21 cellular contexts compared by ENCODE assay signal in the genomic region with DNA sequence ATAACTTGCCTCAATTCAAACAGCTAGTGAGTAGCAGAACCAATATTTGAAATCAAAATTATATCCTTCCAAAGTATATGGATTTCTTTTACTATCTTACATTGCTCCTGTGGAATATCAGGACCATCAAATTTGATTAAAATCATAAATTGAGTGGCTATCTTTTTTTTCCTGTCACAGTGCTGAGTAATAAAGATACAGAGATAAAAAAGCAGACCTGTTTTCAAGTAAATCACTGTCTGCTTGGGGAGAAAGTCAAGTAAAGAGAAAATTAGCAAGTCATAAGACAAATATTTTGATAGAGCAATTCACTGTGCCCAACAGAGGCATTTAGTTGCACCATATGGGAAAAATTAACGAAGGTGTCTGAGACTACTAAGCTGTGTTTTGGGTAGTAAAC.
"Had no signal": no experiment of that assay in that cellular context is flagged by ENCODE, and none has a peak within 500 bp of the region (broad histone marks: within the 10 kb centered on the region; RNA-seq: fewer than 3 reads in every experiment).

No MANE protein-coding gene starts in this region.

- ATAC-seq: foreskin keratinocyte, gastroesophageal sphincter, heart right ventricle, left cardiac atrium, left lung, left ventricle myocardium superior, lower lobe of right lung, mucosa of descending colon had no signal

- H3K9me3 ChIP-seq: colonic mucosa, esophagus muscularis mucosa, gastroesophageal sphincter, heart right ventricle, left lung, lower lobe of right lung had no signal

- DNase-seq: colonic mucosa; dermis blood vessel endothelial cell; dorsolateral prefrontal cortex; effector CD4-positive, alpha-beta T cell; effector memory CD4-positive, alpha-beta T cell; foreskin keratinocyte; heart right ventricle; hippocampal formation; left cardiac atrium; left lung; left ventricle myocardium superior; lower lobe of right lung; mesenchymal stem cell; mucosa of descending colon; naive B cell had no signal

- FAIRE-seq: endothelial cell of umbilical vein, frontal cortex, islet of Langerhans, keratinocyte had no signal

- H3K4me1 ChIP-seq: colonic mucosa, foreskin keratinocyte, gastroesophageal sphincter, heart right ventricle, left lung, lower lobe of right lung had no signal

- H3K36me3 ChIP-seq: colonic mucosa, esophagus muscularis mucosa, gastroesophageal sphincter, heart right ventricle, left lung, lower lobe of right lung had no signal

- H3K4me3 ChIP-seq: colonic mucosa, dorsolateral prefrontal cortex, esophagus muscularis mucosa, gastroesophageal sphincter, heart right ventricle, left lung, lower lobe of right lung, mucosa of descending colon had no signal

- H3K27ac ChIP-seq: colonic mucosa, dorsolateral prefrontal cortex, esophagus muscularis mucosa, foreskin keratinocyte, gastroesophageal sphincter, heart right ventricle, left lung, lower lobe of right lung had no signal

- H3K27me3 ChIP-seq: colonic mucosa, esophagus muscularis mucosa, foreskin keratinocyte, gastroesophageal sphincter, heart right ventricle, left lung had no signal
